16 cellular contexts compared by ENCODE assay signal in the genomic region with DNA sequence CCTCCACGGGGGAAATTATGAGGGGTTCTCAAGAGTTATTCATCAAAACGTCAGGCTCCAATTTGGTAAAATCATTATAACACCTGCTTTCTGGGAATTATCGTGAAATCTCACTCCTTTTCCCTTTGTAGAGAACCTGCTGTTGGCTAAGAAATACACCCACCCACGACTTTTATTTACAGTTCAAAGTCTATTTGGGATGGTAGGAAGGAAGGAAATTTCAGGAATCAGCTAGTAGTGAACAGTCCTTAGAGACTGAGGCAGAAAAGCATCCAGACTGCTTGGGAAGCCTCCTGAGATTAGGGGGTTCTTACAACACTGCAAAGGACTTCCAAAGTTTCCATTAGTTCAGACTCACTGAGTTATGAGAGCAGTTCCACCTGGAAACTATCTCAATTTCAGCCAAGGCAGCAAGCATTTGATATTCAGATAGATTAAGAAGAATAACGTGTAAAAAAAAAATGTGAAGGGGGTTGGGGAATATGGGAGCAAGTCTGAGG. TPM values are rescaled to one million over a fixed set of nuclear protein-coding genes. Genes with fewer than 3 reads are reported as not detected.
DNase-seq lines count a peak whose midpoint lies in the region; ATAC-seq, FAIRE-seq and TF ChIP-seq lines count a peak whose summit lies in the region.
"Had no signal": no experiment of that assay in that cellular context is flagged by ENCODE, and none has a peak within 500 bp of the region (broad histone marks: within the 10 kb centered on the region; RNA-seq: fewer than 3 reads in every experiment).

No MANE protein-coding gene starts in this region.

- no peak for FAIRE-seq in pancreas (lab: Jason Lieb, UNC)
- FAIRE-seq: GM12892 had no signal

- TF ChIP-seq POLR2A in heart left ventricle (IDR thresholded peaks at IDR 0.05) (no peak), testis (IDR thresholded peaks at IDR 0.05) (no peak)

- H3K9me3 ChIP-seq in heart left ventricle (no peaks in the 10 kb centered on the region), pancreas (no peaks in the 10 kb centered on the region), testis (no peaks in the 10 kb centered on the region), tibial artery (no peaks in the 10 kb centered on the region)
- H3K9me3 ChIP-seq: A549, BE2C, Caco-2 had no signal

- peaks cover 0 to 55% (median 0%) of the 10 kb centered on the region in 9 donors for H3K27me3 ChIP-seq in heart left ventricle
- no peaks in the 10 kb centered on the region for H3K27me3 ChIP-seq in pancreas
- no peaks in the 10 kb centered on the region for H3K27me3 ChIP-seq in testis
- H3K27me3 ChIP-seq in tibial artery: peaks cover 0 to 3% of the 10 kb centered on the region in 2 donors

- intact Hi-C loops in heart left ventricle (cut with DNase I) (loop anchor here in 3 of 10 donors (10.0 kb wide), 3 partner anchors 579 to 899 kb away; no protein-coding TSS in a partner anchor), left ventricle myocardium superior (cut with micrococcal nuclease) (no loop called here), pancreas (cut with DNase I) (no loop called here), testis (cut with DNase I; ENCODE audit: low total_unique reads) (loop anchor here (10.0 kb wide), 1 partner anchor 889 kb away; no protein-coding TSS in a partner anchor), tibial artery (cut with DNase I; ENCODE audit: low total_unique reads) (no loop called here)

- TF ChIP-seq CTCF in heart left ventricle (IDR thresholded peaks at IDR 0.05) (no peak), pancreas (IDR thresholded peaks at IDR 0.05) (no peak), testis (IDR thresholded peaks at IDR 0.05) (no peak), tibial artery (IDR thresholded peaks at IDR 0.05) (no peak)

- ATAC-seq in heart left ventricle (peak in 3 of 4 donors; percentile 64 to 72 (median 68)), left ventricle myocardium superior (peak; percentile 81), pancreas (peak; percentile 40 to 79 (median 57))
- ATAC-seq: A549, GM23338 had no signal

- no peak overlapping the region for H3K27ac ChIP-seq in heart left ventricle
- no peak overlapping the region for H3K27ac ChIP-seq in pancreas
- H3K27ac ChIP-seq in testis: no peak overlapping the region
- H3K27ac ChIP-seq in tibial artery: no peak overlapping the region
- H3K27ac ChIP-seq: A549, C4-2B had no signal

- 36 to 45% (median 38%) methylated on average over 5 of the region's 5 CpGs for WGBS in heart left ventricle, 4 donors
- 11 to 13% methylated on average over 5 of the region's 5 CpGs for WGBS in pancreas, 2 donors
- WGBS in testis, 2 donors: 57 to 59% methylated on average over 5 of the region's 5 CpGs

- no peak for DNase-seq in heart left ventricle
- no peak for DNase-seq in left ventricle myocardium superior
- DNase-seq in pancreas: no peak
- no peak for DNase-seq in testis
- no peak for DNase-seq in activated T-cell treated with anti-CD3 and anti-CD28 coated beads for 4 hours
- no peak for DNase-seq in tibial artery
- DNase-seq: BE2C; Caco-2; CD8-positive, alpha-beta memory T cell; DND-41; GDM1; H9 had no signal

- H3K36me3 ChIP-seq in heart left ventricle (no peaks in the 10 kb centered on the region), pancreas (no peaks in the 10 kb centered on the region), testis (ENCODE audit: low read depth, missing control alignments) (no peaks in the 10 kb centered on the region), tibial artery (no peaks in the 10 kb centered on the region)
- H3K36me3 ChIP-seq: BE2C had no signal

- peaks cover 0 to 3% (median 0%) of the 10 kb centered on the region in 12 donors for H3K4me1 ChIP-seq in heart left ventricle
- H3K4me1 ChIP-seq in pancreas: peaks cover 0 to 4% (median 3%) of the 10 kb centered on the region in 3 donors
- H3K4me1 ChIP-seq in testis: no peaks in the 10 kb centered on the region
- H3K4me1 ChIP-seq in tibial artery: no peaks in the 10 kb centered on the region
- H3K4me1 ChIP-seq: BE2C had no signal

- H3K4me3 ChIP-seq in heart left ventricle (no peak overlapping the region), pancreas (no peak overlapping the region), testis (no peak overlapping the region), tibial artery (no peak overlapping the region)
- H3K4me3 ChIP-seq: A549, GM23338 had no signal

RNA-seq across cellular contexts. Expression of a gene that starts 9.4 kb away (rescaled TPM):
- total RNA-seq in heart left ventricle (1 to 10 TPM; 3.3 to 7.0 (median 5.0) TPM), left ventricle myocardium superior (3.5 TPM), pancreas (1 to 10 TPM; 2.1 to 4.3 (median 2.7) TPM), testis (10 to 100 TPM; 28.3 to 52.6 TPM)
- polyA plus RNA-seq in heart left ventricle (1 to 10 TPM; 2.2 to 6.7 TPM), pancreas (1 to 10 TPM; 2.0 to 4.8 TPM), testis (ENCODE audit: insufficient read depth, low read depth, low replicate concordance) (36.8 TPM)
